Comparison of ENCODE assay signal across 1 cellular context in genomic region chr10:84267503-84268126, GRCh38.
TF ChIP-seq lines count a peak whose summit lies in the region.

No MANE protein-coding gene starts in this region.

TF ChIP-seq in H1, 55 proteins besides CTCF, POLR2A, EP300 and RAD21:
- TF ChIP-seq TEAD4 (IDR thresholded peaks at IDR 0.05; ENCODE audit: low read depth, low read length) = peak; percentile 58
- TF ChIP-seq YY1 (IDR thresholded peaks at IDR 0.05; ENCODE audit: low read depth, low read length) = peak; percentile 57; the same call in 1 of the 2 replicates
- no peak for TF ChIP-seq ASH2L (IDR thresholded peaks at IDR 0.05; ENCODE audit: low read length)
- no peak for TF ChIP-seq BCL11A (IDR thresholded peaks at IDR 0.05; ENCODE audit: low read depth in 2 of 2, low read length in 2 of 2)
- no peak for TF ChIP-seq ATF2 (IDR thresholded peaks at IDR 0.05; ENCODE audit: low read length)
- no peak for TF ChIP-seq SIX5 (IDR thresholded peaks at IDR 0.05; ENCODE audit: low read depth, low read length)
- TF ChIP-seq ZNF274 (IDR thresholded peaks at IDR 0.05; ENCODE audit: borderline replicate concordance, extremely low read depth, low read length) = no peak
- TF ChIP-seq TCF12 (IDR thresholded peaks at IDR 0.05; ENCODE audit: low read depth, low read length) = 0 out of 2 replicates have a peak, but pooled peaks have one; percentile 18
- TF ChIP-seq SIRT6 (IDR thresholded peaks at IDR 0.05; ENCODE audit: low read length) = no peak
